Comparison of ENCODE assay signal across 18 cellular contexts in genomic region chr7:102079140-102080002, GRCh38.
DNase-seq lines count a peak whose midpoint lies in the region; ATAC-seq and TF ChIP-seq lines count a peak whose summit lies in the region.
"Had no signal": no experiment of that assay in that cellular context is flagged by ENCODE, and none has a peak within 500 bp of the region (broad histone marks: within the 10 kb centered on the region; RNA-seq: fewer than 3 reads in every experiment).

No MANE protein-coding gene starts in this region.

- no peak for TF ChIP-seq POLR2A in erythroblast (IDR thresholded peaks at IDR 0.05; ENCODE audit: low read length)
- no peak for TF ChIP-seq POLR2A in esophagus squamous epithelium (IDR thresholded peaks at IDR 0.05)

- intact Hi-C loops in esophagus squamous epithelium (cut with DNase I), result no loop called here

- H3K4me3 Mint-ChIP-seq in activated T-helper 17 cell treated with anti-CD3 and anti-CD28 coated beads, Interleukin-2, amount 50 U/mL, for 72 hours, result no peak overlapping the region
- H3K4me3 Mint-ChIP-seq: activated T-cell treated with anti-CD3 and anti-CD28 coated beads, Interleukin-2, amount 50 U/mL, for 72 hours; nephron had no signal

- TF ChIP-seq CTCF in esophagus squamous epithelium (IDR thresholded peaks at IDR 0.05), result no peak

- WGBS in esophagus squamous epithelium, 2 donors, result 71 to 80% methylated on average over 15 to 22 of the region's 23 CpGs

- peaks cover 0 to 48% (median 0%) of the 10 kb centered on the region in 3 donors for H3K36me3 ChIP-seq in esophagus squamous epithelium
- H3K36me3 ChIP-seq: right lobe of liver had no signal

- H3K4me1 Mint-ChIP-seq in activated T-helper 17 cell treated with anti-CD3 and anti-CD28 coated beads, Interleukin-2, amount 50 U/mL, for 72 hours, result no peaks in the 10 kb centered on the region

- DNase-seq in NCI-H510A treated with DMSO at 0.1 percent for 48 hours (lab: John Stamatoyannopoulos, UW), result peak; percentile 2
- DNase-seq in NCI-H510A (lab: John Stamatoyannopoulos, UW), result no peak
- peak; percentile 53 for DNase-seq in SK-N-DZ (ENCODE audit: low spot score)
- DNase-seq in erythroblast (lab: John Stamatoyannopoulos, UW), result peak; percentile 10 to 18
- peak in 1 of 49 donors; percentile 67 for DNase-seq in substantia nigra (lab: John Stamatoyannopoulos, UW)
- no peak for DNase-seq in esophagus squamous epithelium (lab: John Stamatoyannopoulos, UW)
- DNase-seq: activated T-cell treated with anti-CD3 and anti-CD28 coated beads, Interleukin-2, amount 50 U/mL, for 72 hours; dermis blood vessel endothelial cell; GDM1; NCI-H1105 treated with DMSO at 0.1 percent for 48 hours; NCI-H446 treated with DMSO at 0.1 percent for 48 hours; stimulated activated CD4-positive, alpha-beta T cell treated with anti-CD3 and anti-CD28 coated beads, Interleukin-4, amount 100 ng/mL, for 1 hour; T-helper 2 cell; upper lobe of left lung had no signal

- H3K27ac ChIP-seq in substantia nigra (ENCODE audit: low read depth, low read length, poor library complexity, severe bottlenecking), result peak overlapping the region; percentile 50
- H3K27ac ChIP-seq in esophagus squamous epithelium, result no peak overlapping the region
- H3K27ac ChIP-seq: right lobe of liver, upper lobe of left lung had no signal

- no peaks in the 10 kb centered on the region for H3K9me3 ChIP-seq in esophagus squamous epithelium
- H3K9me3 ChIP-seq: right lobe of liver, upper lobe of left lung had no signal

- ATAC-seq in activated T-helper 17 cell treated with anti-CD3 and anti-CD28 coated beads, Interleukin-2, amount 50 U/mL, for 72 hours (replicated peaks), result no peak
- no peak for ATAC-seq in GM21360 (IDR thresholded peaks at IDR 0.05; ENCODE audit: unreplicated experiment)
- ATAC-seq: activated T-cell treated with anti-CD3 and anti-CD28 coated beads, Interleukin-2, amount 50 U/mL, for 72 hours had no signal

- H3K4me3 ChIP-seq in esophagus squamous epithelium, result no peak overlapping the region
- H3K4me3 ChIP-seq: right lobe of liver, upper lobe of left lung had no signal

- H3K9me3 Mint-ChIP-seq in activated T-helper 17 cell treated with anti-CD3 and anti-CD28 coated beads, Interleukin-2, amount 50 U/mL, for 72 hours, result peaks cover 3% of the 10 kb centered on the region

- H3K27me3 Mint-ChIP-seq in activated T-helper 17 cell treated with anti-CD3 and anti-CD28 coated beads, Interleukin-2, amount 50 U/mL, for 72 hours, result no peaks in the 10 kb centered on the region

- no peaks in the 10 kb centered on the region for H3K27me3 ChIP-seq in esophagus squamous epithelium
- H3K27me3 ChIP-seq: right lobe of liver, upper lobe of left lung had no signal

- H3K27ac Mint-ChIP-seq in activated T-helper 17 cell treated with anti-CD3 and anti-CD28 coated beads, Interleukin-2, amount 50 U/mL, for 72 hours, result no peak overlapping the region
- H3K27ac Mint-ChIP-seq: activated T-cell treated with anti-CD3 and anti-CD28 coated beads, Interleukin-2, amount 50 U/mL, for 72 hours; nephron had no signal

- no peaks in the 10 kb centered on the region for H3K4me1 ChIP-seq in esophagus squamous epithelium
- H3K4me1 ChIP-seq: right lobe of liver, upper lobe of left lung had no signal

- H3K36me3 Mint-ChIP-seq in activated T-helper 17 cell treated with anti-CD3 and anti-CD28 coated beads, Interleukin-2, amount 50 U/mL, for 72 hours (ENCODE audit: low read depth), result peaks cover 23% of the 10 kb centered on the region

Comparison
In these comparisons a context has a peak if more than half of its experiments do, and no peak if none do; other contexts are left out.
1. DNase-seq: peak in NCI-H510A treated with DMSO at 0.1 percent for 48 hours (single experiment), SK-N-DZ (single experiment) and erythroblast (2 of 2); none in NCI-H510A (single experiment) and esophagus squamous epithelium (single experiment).